In the genomic region with DNA sequence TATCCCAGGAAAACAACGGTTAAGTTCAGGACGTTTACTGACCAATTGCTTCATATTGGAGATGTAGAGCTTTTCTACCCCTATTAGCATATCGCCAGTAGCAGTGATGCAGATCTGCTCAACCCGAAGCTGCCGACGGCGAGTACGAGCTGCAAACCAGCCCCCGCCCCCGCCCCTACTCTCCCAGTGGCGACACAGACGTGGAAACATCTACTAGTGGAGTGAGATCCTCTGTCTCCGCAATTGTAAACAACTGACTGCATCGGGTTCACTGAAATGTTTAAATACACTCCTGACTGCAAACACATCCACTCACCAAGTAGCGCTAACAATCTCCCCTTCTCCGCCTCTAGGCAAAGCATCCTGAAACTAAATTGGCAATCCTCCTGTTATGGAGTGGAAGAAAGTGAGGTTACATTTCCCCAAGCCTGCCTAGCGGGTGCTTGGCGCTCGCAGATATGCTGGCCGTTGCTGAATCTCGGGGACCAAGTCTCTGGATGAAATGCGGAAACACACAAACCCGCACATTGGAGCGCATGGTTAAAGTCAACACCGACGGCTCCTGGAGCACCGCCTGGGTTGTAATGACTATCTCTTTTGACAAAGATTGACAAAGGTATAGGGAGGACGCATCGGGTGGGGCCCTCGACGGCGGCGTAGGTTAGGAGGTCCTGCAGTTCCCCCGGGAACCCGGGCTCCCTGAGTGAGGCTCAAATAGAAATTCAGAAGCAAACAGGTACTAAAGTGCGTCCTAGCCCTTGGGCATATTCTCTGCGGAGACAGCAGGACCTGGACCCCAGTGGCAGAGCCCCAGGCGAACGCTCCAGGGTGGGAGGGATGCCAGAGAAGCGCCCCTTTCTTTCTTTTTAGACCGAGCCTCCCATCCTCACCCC, we compare ENCODE assay signal across 10 cellular contexts.
DNase-seq lines count a peak whose midpoint lies in the region; ATAC-seq and TF ChIP-seq lines count a peak whose summit lies in the region.
"Had no signal": no experiment of that assay in that cellular context is flagged by ENCODE, and none has a peak within 500 bp of the region (broad histone marks: within the 10 kb centered on the region; RNA-seq: fewer than 3 reads in every experiment).

No MANE protein-coding gene starts in this region.

- peaks cover 16% of the 10 kb centered on the region for H3K27me3 Mint-ChIP-seq in activated naive CD8-positive, alpha-beta T cell

- H3K4me1 ChIP-seq in heart right ventricle (peaks cover 0 to 4% (median 0%) of the 10 kb centered on the region in 9 donors), right cardiac atrium (ENCODE audit: control insufficient read depth, insufficient read depth, low read length) (no peaks in the 10 kb centered on the region), mesodermal cell (ENCODE audit: control insufficient read depth, insufficient read depth, low read length, poor library complexity, severe bottlenecking) (no peaks in the 10 kb centered on the region), upper lobe of right lung (no peaks in the 10 kb centered on the region)

- peaks cover 18% of the 10 kb centered on the region for H3K4me1 Mint-ChIP-seq in activated naive CD8-positive, alpha-beta T cell (ENCODE audit: low read depth)

- ATAC-seq in heart right ventricle (no peak), right cardiac atrium (no peak), upper lobe of right lung (no peak), HG02885 (IDR thresholded peaks at IDR 0.05; ENCODE audit: poor library complexity, unreplicated experiment) (no peak), HG03108 (IDR thresholded peaks at IDR 0.05; ENCODE audit: unreplicated experiment) (no peak)
- ATAC-seq: HCT116 had no signal

- no peak for TF ChIP-seq CTCF in heart right ventricle (IDR thresholded peaks at IDR 0.05)
- no peak for TF ChIP-seq CTCF in upper lobe of right lung (IDR thresholded peaks at IDR 0.05)

- H3K4me3 Mint-ChIP-seq in activated naive CD8-positive, alpha-beta T cell = peak overlapping the region; percentile 73

- 2% methylated on average over 41 of the region's 41 CpGs for WGBS in heart right ventricle, 2 donors
- 2% methylated on average over 41 of the region's 41 CpGs for WGBS in right cardiac atrium
- WGBS in mesodermal cell (ENCODE audit: insufficient coverage in 2 of 2), 2 experiments = 1 to 7% methylated on average over 7 to 15 of the region's 41 CpGs

- H3K9me3 ChIP-seq in heart right ventricle (no peaks in the 10 kb centered on the region), right cardiac atrium (ENCODE audit: control insufficient read depth, low read length) (no peaks in the 10 kb centered on the region), mesodermal cell (ENCODE audit: control insufficient read depth, low read length) (no peaks in the 10 kb centered on the region), upper lobe of right lung (no peaks in the 10 kb centered on the region)

- H3K27me3 ChIP-seq in heart right ventricle (peaks cover 0 to 66% (median 9%) of the 10 kb centered on the region in 7 donors), right cardiac atrium (ENCODE audit: control insufficient read depth, insufficient read depth) (no peaks in the 10 kb centered on the region), upper lobe of right lung (no peaks in the 10 kb centered on the region)

- DNase-seq in heart right ventricle = no peak
- no peak for DNase-seq in right cardiac atrium
- no peak for DNase-seq in upper lobe of right lung
- DNase-seq in SHP77 (lab: John Stamatoyannopoulos, UW) = no peak
- DNase-seq: WERI-Rb-1 had no signal

- H3K4me3 ChIP-seq in heart right ventricle = peak overlapping the region in 9 of 10 donors; percentile 12 to 49 (median 45)
- H3K4me3 ChIP-seq in right cardiac atrium (ENCODE audit: low read length) = no peak overlapping the region
- peak overlapping the region; percentile 40 for H3K4me3 ChIP-seq in mesodermal cell (ENCODE audit: extremely low read depth, insufficient read depth, low read length, poor library complexity, severe bottlenecking)
- peak overlapping the region; percentile 39 for H3K4me3 ChIP-seq in upper lobe of right lung

- no peak overlapping the region for H3K27ac Mint-ChIP-seq in activated naive CD8-positive, alpha-beta T cell

- H3K27ac ChIP-seq in heart right ventricle (no peak overlapping the region), right cardiac atrium (ENCODE audit: low read length) (no peak overlapping the region), mesodermal cell (ENCODE audit: low read depth, low read length, severe bottlenecking) (no peak overlapping the region), upper lobe of right lung (no peak overlapping the region)
- H3K27ac ChIP-seq: WERI-Rb-1 had no signal

- no peaks in the 10 kb centered on the region for H3K36me3 Mint-ChIP-seq in activated naive CD8-positive, alpha-beta T cell

- intact Hi-C loops in heart right ventricle (cut with DNase I) (no loop called here), right cardiac atrium (cut with DNase I) (no loop called here), upper lobe of right lung (cut with DNase I) (no loop called here)

- H3K36me3 ChIP-seq in heart right ventricle = no peaks in the 10 kb centered on the region
- no peaks in the 10 kb centered on the region for H3K36me3 ChIP-seq in mesodermal cell (ENCODE audit: control insufficient read depth, insufficient read depth, low read length)
- H3K36me3 ChIP-seq in upper lobe of right lung = no peaks in the 10 kb centered on the region
- H3K36me3 ChIP-seq: WERI-Rb-1 had no signal

- H3K9me3 Mint-ChIP-seq in activated naive CD8-positive, alpha-beta T cell (ENCODE audit: low read depth) = no peaks in the 10 kb centered on the region
